In genomic region chr6:134111062-134111677, GRCh38 we compare ENCODE assay signal across 8 cellular contexts.
DNase-seq lines count a peak whose midpoint lies in the region; ATAC-seq and TF ChIP-seq lines count a peak whose summit lies in the region.

No MANE protein-coding gene starts in this region.

- peak; percentile 80 for ATAC-seq in HG03378 (IDR thresholded peaks at IDR 0.05; ENCODE audit: unreplicated experiment)

- peak; percentile 84 for TF ChIP-seq CTCF in GM12874 (IDR thresholded peaks at IDR 0.05; ENCODE audit: insufficient read depth, low read depth, low read length)

- DNase-seq in AML-193 (lab: John Stamatoyannopoulos, UW): peak; percentile 87 to 90
- DNase-seq in OCI-M1 (lab: John Stamatoyannopoulos, UW): peak; percentile 90
- DNase-seq in amniotic stem cell (lab: John Stamatoyannopoulos, UW): peak; percentile 52
- peak; percentile 75 for DNase-seq in iPS-NIHi7 (ENCODE audit: extremely low spot score)
- DNase-seq in stimulated activated CD8-positive, alpha-beta memory T cell treated with anti-CD3 and anti-CD28 coated beads, Interleukin-4, amount 100 ng/mL, for 48 hours: peak; percentile 36
- no peak for DNase-seq in NCI-H2029 treated with DMSO at 0.1 percent for 48 hours (lab: John Stamatoyannopoulos, UW)
